Comparison of ENCODE assay signal across 1 cellular context in genomic region chr6:47007657-47008396, GRCh38.
TF ChIP-seq lines count a peak whose summit lies in the region.

No MANE protein-coding gene starts in this region.

TF ChIP-seq in HCT116, 20 proteins besides CTCF, POLR2A, EP300 and RAD21 (continued from another document):
- TF ChIP-seq REST (IDR thresholded peaks at IDR 0.05; ENCODE audit: low read depth) = no peak
- TF ChIP-seq ZNF274 (IDR thresholded peaks at IDR 0.05; ENCODE audit: low read depth, low read length) = no peak
- TF ChIP-seq ZFX (IDR thresholded peaks at IDR 0.05) = no peak
- TF ChIP-seq CBX3 (IDR thresholded peaks at IDR 0.05; ENCODE audit: low read depth) = no peak
- no peak for TF ChIP-seq EZH2 (IDR thresholded peaks at IDR 0.05)
- TF ChIP-seq FOSL1 (IDR thresholded peaks at IDR 0.05; ENCODE audit: low read depth) = no peak
- no peak for TF ChIP-seq EZH2phosphoT487 (IDR thresholded peaks at IDR 0.05; ENCODE audit: borderline replicate concordance)
